In genomic region chr19:5954293-5954692, GRCh38 we compare ENCODE assay signal across 8 cellular contexts. TPM values are rescaled to one million over a fixed set of nuclear protein-coding genes. Genes with fewer than 3 reads are reported as not detected.
DNase-seq lines count a peak whose midpoint lies in the region; ATAC-seq and TF ChIP-seq lines count a peak whose summit lies in the region.

No MANE protein-coding gene starts in this region.

- no peak for DNase-seq in DND-41
- no peak for DNase-seq in T-cell
- peak; percentile 21 for DNase-seq in fibroblast of gingiva (ENCODE audit: low read depth)
- DNase-seq in gastrocnemius medialis, result no peak
- DNase-seq in A172 (ENCODE audit: low spot score), result no peak
- DNase-seq in kidney glomerular epithelial cell (lab: John Stamatoyannopoulos, UW), result no peak
- no peak for DNase-seq in NCI-H510A treated with DMSO at 0.1 percent for 48 hours (lab: John Stamatoyannopoulos, UW)

- H3K27ac Mint-ChIP-seq in T-cell, result peak overlapping the region; percentile 93 to 98

- POLR2A ChIA-PET in T-cell (lab: Charles Lee), result no interaction called here

- H3K4me3 ChIP-seq in DND-41 (ENCODE audit: low read depth in 1 of 2, low read length in 2 of 2) (no peak overlapping the region), gastrocnemius medialis (peak overlapping the region in 1 of 4 donors; percentile 26)

- H3K27me3 ChIP-seq in DND-41 (ENCODE audit: insufficient read depth, low read length, poor library complexity) (no peaks in the 10 kb centered on the region), gastrocnemius medialis (no peaks in the 10 kb centered on the region)

- H3K36me3 ChIP-seq in DND-41 (ENCODE audit: insufficient read depth, low read length) (peaks cover 46% of the 10 kb centered on the region), gastrocnemius medialis (no peaks in the 10 kb centered on the region)

- H3K9me3 ChIP-seq in DND-41 (ENCODE audit: insufficient read depth, low read length, severe bottlenecking) (no peaks in the 10 kb centered on the region), gastrocnemius medialis (no peaks in the 10 kb centered on the region)

- in situ Hi-C loops in gastrocnemius medialis (cut with MboI; ENCODE audit: low sequenced_read_pairs in 4 of 4), result no loop called here

- no peaks in the 10 kb centered on the region for H3K9me3 Mint-ChIP-seq in T-cell

- ATAC-seq in DND-41 (ENCODE audit: insufficient read depth, low read depth) (no peak), T-cell (replicated peaks in 1 of 4) (no peak), gastrocnemius medialis (peak in 1 of 2 donors; percentile 31), GM19324 (IDR thresholded peaks at IDR 0.05; ENCODE audit: low FRiP score, unreplicated experiment) (no peak)

- H3K79me2 ChIP-seq in DND-41 (ENCODE audit: insufficient read depth, low read length), result peaks cover 100% of the 10 kb centered on the region

- peaks cover 84 to 96% (median 96%) of the 10 kb centered on the region in 3 donors for H3K4me1 Mint-ChIP-seq in T-cell

- H3K4me2 ChIP-seq in DND-41 (ENCODE audit: insufficient read depth, low read length), result no peak overlapping the region

- peak overlapping the region; percentile 60 to 86 (median 70) for H3K4me3 Mint-ChIP-seq in T-cell

- no peak for TF ChIP-seq POLR2A in gastrocnemius medialis (IDR thresholded peaks at IDR 0.05)

- H3K4me1 ChIP-seq in DND-41 (ENCODE audit: insufficient read depth, low read length) (peaks cover 32% of the 10 kb centered on the region), gastrocnemius medialis (peaks cover 70 to 73% of the 10 kb centered on the region in 2 donors)

- no peak overlapping the region for H3K9ac ChIP-seq in DND-41 (ENCODE audit: low read depth, low read length)

- H3K27me3 Mint-ChIP-seq in T-cell, result no peaks in the 10 kb centered on the region

- intact Hi-C loops in gastrocnemius medialis (cut with DNase I; ENCODE audit: low total_unique reads), result no loop called here

- H2AFZ ChIP-seq in DND-41 (ENCODE audit: low read depth, low read length), result no peak overlapping the region

- CTCF ChIA-PET in T-cell (lab: Charles Lee), result no interaction called here

- peaks cover 3% of the 10 kb centered on the region for H3K36me3 Mint-ChIP-seq in T-cell

- H3K27ac ChIP-seq in DND-41 (ENCODE audit: low read length) (peak overlapping the region; percentile 47), gastrocnemius medialis (peak overlapping the region; percentile 6 to 53 (median 50))

- H4K20me1 ChIP-seq in DND-41 (ENCODE audit: insufficient read depth, low read length), result peaks cover 99% of the 10 kb centered on the region

- no peak for TF ChIP-seq CTCF in DND-41 (IDR thresholded peaks at IDR 0.05; ENCODE audit: borderline replicate concordance, extremely low read depth, low read length, poor library complexity, severe bottlenecking)
- TF ChIP-seq CTCF in gastrocnemius medialis (IDR thresholded peaks at IDR 0.05 in 4 of 5, conservative IDR thresholded peaks at IDR 0.05 in 1 of 5), result no peak

RNA-seq across cellular contexts. Expression of gene RANBP3, which starts 23.6 kb away (rescaled TPM):
- 100 to 1,000 TPM in 2 of 5 donors, 10 to 100 TPM in 3; 90.2 to 101 (median 98.3) TPM for total RNA-seq in T-cell
- total RNA-seq in gastrocnemius medialis, result 10 to 100 TPM; 37.4 to 74.3 (median 61.3) TPM
- total RNA-seq in A172 (2014; rRNA removed; shearing (Covaris generic)), result 88.2 and 89.7 TPM in 2 replicates

RNA-seq across cellular contexts. Expression of gene CAPS, which starts 40.2 kb away (rescaled TPM):
- total RNA-seq in T-cell (10 to 100 TPM; 43.3 to 74.8 (median 69.8) TPM), gastrocnemius medialis (1 to 10 TPM; 1.2 to 2.4 (median 2.0) TPM)
- total RNA-seq in A172 (2014; rRNA removed; shearing (Covaris generic)), result 12.0 and 15.0 TPM in 2 replicates

RNA-seq across cellular contexts. Expression of gene VMAC, which starts 49.6 kb away (rescaled TPM):
- total RNA-seq in T-cell (10 to 100 TPM; 23.8 to 35.9 (median 30.9) TPM), gastrocnemius medialis (1 to 10 TPM in 3 of 4 donors, under 1 TPM in 1; 0.46 to 3.0 (median 2.1) TPM)
- 3.0 and 3.2 TPM in 2 replicates for total RNA-seq in A172 (2014; rRNA removed; shearing (Covaris generic))

RNA-seq across cellular contexts. Expression of gene NDUFA11, which starts 50.7 kb away (rescaled TPM):
- total RNA-seq in T-cell (100 to 1,000 TPM; 106 to 198 (median 185) TPM), gastrocnemius medialis (100 to 1,000 TPM; 190 to 349 (median 221) TPM)
- 208 and 242 TPM in 2 replicates for total RNA-seq in A172 (2014; rRNA removed; shearing (Covaris generic))
